In genomic region chr10:14146501-14146900, GRCh38 we compare ENCODE assay signal across 32 cellular contexts.
DNase-seq lines count a peak whose midpoint lies in the region; ATAC-seq, FAIRE-seq and TF ChIP-seq lines count a peak whose summit lies in the region.
"Had no signal": no experiment of that assay in that cellular context is flagged by ENCODE, and none has a peak within 500 bp of the region (broad histone marks: within the 10 kb centered on the region; RNA-seq: fewer than 3 reads in every experiment).

No MANE protein-coding gene starts in this region.

- H2AFZ ChIP-seq in astrocyte (ENCODE audit: low read depth, low read length) (no peak overlapping the region), mesenchymal stem cell (ENCODE audit: low read depth, low read length) (no peak overlapping the region)

- no peak overlapping the region for H2BK15ac ChIP-seq in mesenchymal stem cell (ENCODE audit: low read depth, poor library complexity, severe bottlenecking)

- H3K23ac ChIP-seq in mesenchymal stem cell (ENCODE audit: low read length in 2 of 2) = no peak overlapping the region

- 55% methylated on average over 3 of the region's 4 CpGs for WGBS in mesenchymal stem cell

- H3K27me3 Mint-ChIP-seq in astrocyte (ENCODE audit: low read depth, unreplicated experiment) (peaks cover 13% of the 10 kb centered on the region), mesothelial cell of epicardium (ENCODE audit: low read depth) (peaks cover 55% of the 10 kb centered on the region)

- H2BK12ac ChIP-seq in mesenchymal stem cell (ENCODE audit: low read length in 2 of 2) = no peak overlapping the region

- no peak overlapping the region for H4K91ac ChIP-seq in mesenchymal stem cell (ENCODE audit: low read length)

- H3K9ac ChIP-seq in astrocyte (ENCODE audit: low read length) = peak overlapping the region; percentile 43
- no peak overlapping the region for H3K9ac ChIP-seq in mesenchymal stem cell (ENCODE audit: low read length)
- H3K9ac ChIP-seq: BLaER1 treated with 17β-estradiol and CSF1 and Interleukin-3, amounts not matched to agents 10 nM and 100 nM; KMS-11 had no signal

- peak; percentile 17 for FAIRE-seq in astrocyte (lab: Jason Lieb, UNC)
- FAIRE-seq: islet of Langerhans had no signal

- H3K36me3 ChIP-seq in astrocyte (ENCODE audit: insufficient read depth, low read length) (no peaks in the 10 kb centered on the region), mesenchymal stem cell (ENCODE audit: control insufficient read depth in 1 of 2, insufficient read depth in 2 of 2, low read depth in 1 of 2, low read length in 2 of 2) (no peaks in the 10 kb centered on the region)
- H3K36me3 ChIP-seq: BLaER1 treated with 17β-estradiol and CSF1 and Interleukin-3, amounts not matched to agents 10 nM and 100 nM; cardiac muscle cell; esophagus squamous epithelium; ovary; SJCRH30; stomach; tibial artery had no signal

- H4K20me1 ChIP-seq in astrocyte (ENCODE audit: insufficient read depth, low read length) = no peaks in the 10 kb centered on the region
- H4K20me1 ChIP-seq: BLaER1 treated with 17β-estradiol and CSF1 and Interleukin-3, amounts not matched to agents 10 nM and 100 nM had no signal

- H3K27ac Mint-ChIP-seq in astrocyte (ENCODE audit: unreplicated experiment) (peak overlapping the region; percentile 44), mesothelial cell of epicardium (no peak overlapping the region)
- H3K27ac Mint-ChIP-seq: activated CD4-positive, alpha-beta memory T cell treated with anti-CD3 and anti-CD28 coated beads for 36 hours; activated naive CD4-positive, alpha-beta T cell treated with anti-CD3 and anti-CD28 coated beads, Interleukin-2, amount 50 U/mL, for 24 hours; activated T-helper 17 cell treated with anti-CD3 and anti-CD28 coated beads, Interleukin-2, amount 50 U/mL, for 72 hours; nephron had no signal

- H4K8ac ChIP-seq in mesenchymal stem cell (ENCODE audit: low read length) = no peak overlapping the region

- no peak overlapping the region for H2BK120ac ChIP-seq in mesenchymal stem cell (ENCODE audit: low read depth, low read length)

- no peaks in the 10 kb centered on the region for H3K9me3 ChIP-seq in astrocyte (ENCODE audit: insufficient read depth, low read depth, low read length)
- H3K9me3 ChIP-seq in mesenchymal stem cell (ENCODE audit: control insufficient read depth, low read length) = no peaks in the 10 kb centered on the region
- H3K9me3 ChIP-seq: esophagus squamous epithelium, ovary, SJCRH30, stomach, tibial artery had no signal

- no peak overlapping the region for H2AK5ac ChIP-seq in mesenchymal stem cell (ENCODE audit: low read length, severe bottlenecking)

- H3K18ac ChIP-seq in mesenchymal stem cell (ENCODE audit: low read depth in 1 of 2, low read length in 2 of 2) = no peak overlapping the region

- no peak overlapping the region for H3K4ac ChIP-seq in mesenchymal stem cell (ENCODE audit: low read depth in 1 of 2, low read length in 2 of 2)

- H3K27ac ChIP-seq in astrocyte (ENCODE audit: low read depth, low read length) (peak overlapping the region; percentile 33), mesenchymal stem cell (ENCODE audit: low read length, poor library complexity, severe bottlenecking) (no peak overlapping the region)
- H3K27ac ChIP-seq: BLaER1 treated with 17β-estradiol and CSF1 and Interleukin-3, amounts not matched to agents 10 nM and 100 nM; cardiac muscle cell; esophagus squamous epithelium; KMS-11; ovary; SJCRH30; stomach; tibial artery had no signal

- no peaks in the 10 kb centered on the region for H3K79me2 ChIP-seq in astrocyte (ENCODE audit: insufficient read depth, low read length)

- H2BK5ac ChIP-seq in mesenchymal stem cell (ENCODE audit: low read depth, low read length, poor library complexity, severe bottlenecking) = no peak overlapping the region

- DNase-seq in AG10803 (ENCODE audit: low read depth) (peak; percentile 24), M059J (ENCODE audit: low read depth) (peak; percentile 53), astrocyte (ENCODE audit: low read depth) (peak; percentile 45), mesenchymal stem cell (peak; percentile 61), activated T-cell treated with anti-CD3 and anti-CD28 coated beads for 4 hours (no peak), mesothelial cell of epicardium (ENCODE audit: low spot score in 2 of 2, unreplicated experiment in 2 of 2) (no peak)
- DNase-seq in activated CD4-positive, alpha-beta T cell treated with anti-CD3 and anti-CD28 coated beads for 4 hours = no peak
- DNase-seq: activated CD4-positive, alpha-beta memory T cell treated with anti-CD3 and anti-CD28 coated beads for 36 hours; activated CD8-positive, alpha-beta memory T cell treated with anti-CD3 and anti-CD28 coated beads, Interleukin-2, amount 50 U/mL, for 48 hours; anterior cingulate cortex; esophagus squamous epithelium; GF-D8; H9; left ventricle myocardium superior; NCI-H1436 treated with DMSO at 0.1 percent for 48 hours; NCI-H510A treated with DMSO at 0.1 percent for 48 hours; NK-92 treated with Interleukin-12 subunit alpha and Interleukin-12 subunit beta, amount 100 ng/mL, for 24 hours; ovary; retina; SJCRH30; stimulated activated CD4-positive, alpha-beta T cell treated with anti-CD3 and anti-CD28 coated beads, Interleukin-1b, Interleukin-23, amount 100 ng/mL, for 48 hours; stomach; tibial artery had no signal

- H3K79me1 ChIP-seq in mesenchymal stem cell (replicated peaks; ENCODE audit: low read length, poor library complexity, severe bottlenecking) = no peaks in the 10 kb centered on the region

- no peaks in the 10 kb centered on the region for H3K9me3 Mint-ChIP-seq in astrocyte (ENCODE audit: unreplicated experiment)
- peaks cover 3% of the 10 kb centered on the region for H3K9me3 Mint-ChIP-seq in mesothelial cell of epicardium
- H3K9me3 Mint-ChIP-seq: activated CD4-positive, alpha-beta memory T cell treated with anti-CD3 and anti-CD28 coated beads for 36 hours; activated naive CD4-positive, alpha-beta T cell treated with anti-CD3 and anti-CD28 coated beads, Interleukin-2, amount 50 U/mL, for 24 hours; activated T-helper 17 cell treated with anti-CD3 and anti-CD28 coated beads, Interleukin-2, amount 50 U/mL, for 72 hours; H9; nephron had no signal

- H3K4me1 Mint-ChIP-seq in astrocyte (ENCODE audit: low read depth, unreplicated experiment) = peaks cover 9% of the 10 kb centered on the region
- H3K4me1 Mint-ChIP-seq in mesothelial cell of epicardium = no peaks in the 10 kb centered on the region
- H3K4me1 Mint-ChIP-seq: activated naive CD4-positive, alpha-beta T cell treated with anti-CD3 and anti-CD28 coated beads, Interleukin-2, amount 50 U/mL, for 24 hours; activated T-helper 17 cell treated with anti-CD3 and anti-CD28 coated beads, Interleukin-2, amount 50 U/mL, for 72 hours; nephron had no signal

- no peak for ATAC-seq in HG03378 (IDR thresholded peaks at IDR 0.05; ENCODE audit: unreplicated experiment)
- ATAC-seq: activated T-helper 17 cell treated with anti-CD3 and anti-CD28 coated beads, Interleukin-2, amount 50 U/mL, for 72 hours; left ventricle myocardium superior had no signal

- H3K4me2 ChIP-seq in astrocyte (ENCODE audit: low read length) (peak overlapping the region; percentile 65), mesenchymal stem cell (ENCODE audit: low read length, poor library complexity, severe bottlenecking) (no peak overlapping the region)
- H3K4me2 ChIP-seq: BLaER1 treated with 17β-estradiol and CSF1 and Interleukin-3, amounts not matched to agents 10 nM and 100 nM; KMS-11; smooth muscle cell had no signal

- no peaks in the 10 kb centered on the region for H3K36me3 Mint-ChIP-seq in astrocyte (ENCODE audit: low read depth, unreplicated experiment)
- H3K36me3 Mint-ChIP-seq in mesothelial cell of epicardium = no peaks in the 10 kb centered on the region
- H3K36me3 Mint-ChIP-seq: activated CD4-positive, alpha-beta memory T cell treated with anti-CD3 and anti-CD28 coated beads for 36 hours; activated naive CD4-positive, alpha-beta T cell treated with anti-CD3 and anti-CD28 coated beads, Interleukin-2, amount 50 U/mL, for 24 hours had no signal

- no peak overlapping the region for H3K4me3 Mint-ChIP-seq in astrocyte (ENCODE audit: unreplicated experiment)
- H3K4me3 Mint-ChIP-seq in mesothelial cell of epicardium = no peak overlapping the region
- H3K4me3 Mint-ChIP-seq: activated CD4-positive, alpha-beta memory T cell treated with anti-CD3 and anti-CD28 coated beads for 36 hours; activated naive CD4-positive, alpha-beta T cell treated with anti-CD3 and anti-CD28 coated beads, Interleukin-2, amount 50 U/mL, for 24 hours; activated T-helper 17 cell treated with anti-CD3 and anti-CD28 coated beads, Interleukin-2, amount 50 U/mL, for 72 hours; H9; nephron had no signal

- no peak overlapping the region for H3K4me3 ChIP-seq in AG10803 (ENCODE audit: low read length)
- no peak overlapping the region for H3K4me3 ChIP-seq in astrocyte (ENCODE audit: insufficient read depth, low read depth, low read length)
- no peak overlapping the region for H3K4me3 ChIP-seq in mesenchymal stem cell (ENCODE audit: insufficient read depth in 1 of 2, low read depth in 1 of 2, low read length in 2 of 2)
- H3K4me3 ChIP-seq: BLaER1 treated with 17β-estradiol and CSF1 and Interleukin-3, amounts not matched to agents 10 nM and 100 nM; cardiac muscle cell; esophagus squamous epithelium; ovary; SJCRH30; smooth muscle cell; stomach; tibial artery had no signal

- H3K4me1 ChIP-seq in astrocyte (ENCODE audit: insufficient read depth, low read length) (peaks cover 4% of the 10 kb centered on the region), mesenchymal stem cell (ENCODE audit: control insufficient read depth, insufficient read depth, low read depth, low read length) (peaks cover 2% of the 10 kb centered on the region)
- H3K4me1 ChIP-seq: BLaER1 treated with 17β-estradiol and CSF1 and Interleukin-3, amounts not matched to agents 10 nM and 100 nM; esophagus squamous epithelium; SJCRH30; stomach; tibial artery had no signal

- H3K27me3 ChIP-seq in astrocyte (ENCODE audit: insufficient read depth, low read length) (peaks cover 14% of the 10 kb centered on the region), mesenchymal stem cell (ENCODE audit: control insufficient read depth in 1 of 2, insufficient read depth in 1 of 2, low read length in 2 of 2) (peaks cover 13 to 48% of the 10 kb centered on the region in 2 experiments)
- H3K27me3 ChIP-seq: BLaER1 treated with 17β-estradiol and CSF1 and Interleukin-3, amounts not matched to agents 10 nM and 100 nM; ovary; SJCRH30 had no signal

- TF ChIP-seq CTCF in AG10803 (conservative IDR thresholded peaks at IDR 0.05; ENCODE audit: low read length) = no peak
- no peak for TF ChIP-seq CTCF in astrocyte (IDR thresholded peaks at IDR 0.05; ENCODE audit: insufficient read depth, low read depth, low read length)
- TF ChIP-seq CTCF in mesothelial cell of epicardium (IDR thresholded peaks at IDR 0.05; ENCODE audit: unreplicated experiment) = no peak

- H3K14ac ChIP-seq in mesenchymal stem cell (ENCODE audit: low read length in 2 of 2) = no peak overlapping the region

Comparison
In these comparisons a context has a peak if more than half of its experiments do, and no peak if none do; other contexts are left out.
1. DNase-seq: peak in AG10803 (single experiment), M059J (single experiment), astrocyte (single experiment) and mesenchymal stem cell (single experiment); none in activated CD4-positive, alpha-beta T cell treated with anti-CD3 and anti-CD28 coated beads for 4 hours (0 of 2), activated T-cell treated with anti-CD3 and anti-CD28 coated beads for 4 hours (single experiment) and mesothelial cell of epicardium (0 of 2).